In genomic region chr16:71540-72341, GRCh38 we compare ENCODE assay signal across 8 cellular contexts. TPM values are rescaled to one million over a fixed set of nuclear protein-coding genes. Genes with fewer than 3 reads are reported as not detected.
A peak's percentile ranks its signal among the peaks of the same experiment; 100 is the strongest.
DNase-seq lines count a peak whose midpoint lies in the region; TF ChIP-seq lines count a peak whose summit lies in the region.

No MANE protein-coding gene starts in this region.

- peaks cover 8% of the 10 kb centered on the region for H3K27me3 Mint-ChIP-seq in endothelial cell (ENCODE audit: unreplicated experiment)

- no peak for TF ChIP-seq CTCF in OCI-LY3 (IDR thresholded peaks at IDR 0.05; ENCODE audit: low read depth, low read length)
- no peak for TF ChIP-seq CTCF in endothelial cell (IDR thresholded peaks at IDR 0.05; ENCODE audit: unreplicated experiment)

- H3K4me3 ChIP-seq in OCI-LY3 (ENCODE audit: low read length): peak overlapping the region; percentile 45

- peaks cover 18% of the 10 kb centered on the region for H3K4me1 Mint-ChIP-seq in endothelial cell (ENCODE audit: unreplicated experiment)

- H3K27ac Mint-ChIP-seq in endothelial cell (ENCODE audit: unreplicated experiment): no peak overlapping the region

- peaks cover 4% of the 10 kb centered on the region for H3K36me3 Mint-ChIP-seq in endothelial cell (ENCODE audit: low read depth, unreplicated experiment)

- peaks cover 14% of the 10 kb centered on the region for H3K4me1 ChIP-seq in OCI-LY3 (ENCODE audit: low read length)

- H4K20me1 ChIP-seq in OCI-LY3 (ENCODE audit: insufficient read depth, low read length): no peaks in the 10 kb centered on the region

- no peaks in the 10 kb centered on the region for H3K79me2 ChIP-seq in OCI-LY3 (ENCODE audit: low read length)

- no peak overlapping the region for H3K27ac ChIP-seq in OCI-LY3 (ENCODE audit: low read length)

- no peaks in the 10 kb centered on the region for H3K9me3 ChIP-seq in OCI-LY3 (ENCODE audit: insufficient read depth, low read length)

- H3K4me3 Mint-ChIP-seq in endothelial cell (ENCODE audit: unreplicated experiment): peak overlapping the region; percentile 92

- H2AFZ ChIP-seq in OCI-LY3 (ENCODE audit: low read depth, low read length): no peak overlapping the region

- peak; percentile 81 for DNase-seq in Daoy (ENCODE audit: low read depth)
- peak; percentile 51 for DNase-seq in endothelial cell (ENCODE audit: low spot score)
- peak; percentile 67 for DNase-seq in mucosa of gallbladder (ENCODE audit: low spot score)
- no peak for DNase-seq in NCI-H2171 treated with DMSO at 0.1 percent for 48 hours (lab: John Stamatoyannopoulos, UW)
- no peak for DNase-seq in activated CD4-positive, alpha-beta T cell treated with anti-CD3 and anti-CD28 coated beads for 1 hour
- no peak for DNase-seq in activated naive CD4-positive, alpha-beta T cell treated with Interleukin-2 at 50 U/mL for 16 hours
- DNase-seq in activated CD4-positive, alpha-beta T cell treated with anti-CD3 and anti-CD28 coated beads, Interleukin-2, amount 50 U/mL, for 4 hours: no peak

- no peaks in the 10 kb centered on the region for H3K36me3 ChIP-seq in OCI-LY3 (replicated peaks; ENCODE audit: low read depth, low read length)

- no peaks in the 10 kb centered on the region for H3K9me3 Mint-ChIP-seq in endothelial cell (ENCODE audit: unreplicated experiment)

- H3K4me2 ChIP-seq in OCI-LY3 (ENCODE audit: low read length): peak overlapping the region; percentile 38

- H3K27me3 ChIP-seq in OCI-LY3 (ENCODE audit: low read depth, low read length): peaks cover 29% of the 10 kb centered on the region

- H3K9ac ChIP-seq in OCI-LY3 (ENCODE audit: low read length): no peak overlapping the region

RNA-seq across cellular contexts. Expression of gene RHBDF1, which starts 0.7 kb away (rescaled TPM):
- total RNA-seq in Daoy (2014; rRNA removed; shearing (Covaris generic)): 4.7 and 9.3 TPM in 2 replicates
- total RNA-seq in endothelial cell (ENCODE audit: unreplicated experiment): 60.7 TPM
- total RNA-seq in mucosa of gallbladder: 50.6 TPM

RNA-seq across cellular contexts. Expression of gene MPG, which starts 6.3 kb away (rescaled TPM):
- total RNA-seq in Daoy (2014; rRNA removed; shearing (Covaris generic)): 55.8 and 72.2 TPM in 2 replicates
- 38.6 TPM for total RNA-seq in endothelial cell (ENCODE audit: unreplicated experiment)
- total RNA-seq in mucosa of gallbladder: 48.8 TPM

RNA-seq across cellular contexts. Expression of gene SNRNP25, which starts 18.1 kb away (rescaled TPM):
- 24.3 and 30.8 TPM in 2 replicates for total RNA-seq in Daoy (2014; rRNA removed; shearing (Covaris generic))
- total RNA-seq in endothelial cell (ENCODE audit: unreplicated experiment): 30.6 TPM
- 21.5 TPM for total RNA-seq in mucosa of gallbladder

RNA-seq across cellular contexts. Expression of gene POLR3K, which starts 18.3 kb away (rescaled TPM):
- total RNA-seq in Daoy (2014; rRNA removed; shearing (Covaris generic)): 3.2 and 10.8 TPM in 2 replicates
- total RNA-seq in endothelial cell (ENCODE audit: unreplicated experiment) (11.9 TPM), mucosa of gallbladder (12.7 TPM)

Comparison
In these comparisons a context has a peak if more than half of its experiments do, and no peak if none do; other contexts are left out.
1. DNase-seq: peak in Daoy (single experiment), endothelial cell (single experiment) and mucosa of gallbladder (single experiment); none in NCI-H2171 treated with DMSO at 0.1 percent for 48 hours (single experiment), activated CD4-positive, alpha-beta T cell treated with anti-CD3 and anti-CD28 coated beads for 1 hour (single experiment), activated naive CD4-positive, alpha-beta T cell treated with Interleukin-2 at 50 U/mL for 16 hours (single experiment) and activated CD4-positive, alpha-beta T cell treated with anti-CD3 and anti-CD28 coated beads, Interleukin-2, amount 50 U/mL, for 4 hours (0 of 2).